ENCODE assay signal across 13 cellular contexts in genomic region chr16:57067347-57067746, GRCh38.
"Had no signal": no experiment of that assay in that cellular context is flagged by ENCODE, and none has a peak within 500 bp of the region (broad histone marks: within the 10 kb centered on the region; RNA-seq: fewer than 3 reads in every experiment).

No MANE protein-coding gene starts in this region.

- ATAC-seq: esophagus mucosa had no signal

- H3K4me1 ChIP-seq: parathyroid adenoma, transverse colon had no signal

- H3K36me3 Mint-ChIP-seq: mesothelial cell of epicardium had no signal

- H3K4me3 ChIP-seq: transverse colon had no signal

- H3K27ac Mint-ChIP-seq: activated T-helper 1 cell treated with anti-CD3 and anti-CD28 coated beads, Interleukin-12 subunit alpha, Interleukin-12 subunit beta, Interleukin-2, Interleukin-4 antibody, amounts not matched to agents 30 ng/mL and 10 ng/mL and 1 ng/mL, durations not matched to agents 14 hours and 24 hours and 36 hours; mesothelial cell of epicardium had no signal

- H3K9me3 Mint-ChIP-seq: activated T-helper 1 cell treated with anti-CD3 and anti-CD28 coated beads, Interleukin-12 subunit alpha, Interleukin-12 subunit beta, Interleukin-2, Interleukin-4 antibody, amounts not matched to agents 30 ng/mL and 10 ng/mL and 1 ng/mL, durations not matched to agents 14 hours and 24 hours and 36 hours; mesothelial cell of epicardium had no signal

- H3K27me3 ChIP-seq: transverse colon had no signal

- DNase-seq: activated CD4-positive, alpha-beta memory T cell treated with anti-CD3 and anti-CD28 coated beads for 36 hours; activated CD4-positive, CD25-positive, alpha-beta regulatory T cell treated with anti-CD3 and anti-CD28 coated beads, Interleukin-2, amount 50 U/mL, for 72 hours; activated CD8-positive, alpha-beta memory T cell treated with anti-CD3 and anti-CD28 coated beads, Interleukin-2, amount 50 U/mL, for 4 hours; hippocampal formation; kidney glomerular epithelial cell; retina; substantia nigra; T-helper 2 cell; transverse colon had no signal

- H3K36me3 ChIP-seq: transverse colon had no signal

- H3K27ac ChIP-seq: parathyroid adenoma, transverse colon had no signal

- H3K27me3 Mint-ChIP-seq: activated CD4-positive, alpha-beta memory T cell treated with anti-CD3 and anti-CD28 coated beads for 36 hours had no signal

- H3K4me3 Mint-ChIP-seq: activated CD4-positive, alpha-beta memory T cell treated with anti-CD3 and anti-CD28 coated beads for 36 hours; activated T-helper 1 cell treated with anti-CD3 and anti-CD28 coated beads, Interleukin-12 subunit alpha, Interleukin-12 subunit beta, Interleukin-2, Interleukin-4 antibody, amounts not matched to agents 30 ng/mL and 10 ng/mL and 1 ng/mL, durations not matched to agents 14 hours and 24 hours and 36 hours; mesothelial cell of epicardium had no signal

- H3K9me3 ChIP-seq: transverse colon had no signal
